11 cellular contexts compared by ENCODE assay signal in genomic region chr1:37673920-37674319, GRCh38. TPM values are rescaled to one million over a fixed set of nuclear protein-coding genes. Genes with fewer than 3 reads are reported as not detected.
DNase-seq lines count a peak whose midpoint lies in the region; ATAC-seq and TF ChIP-seq lines count a peak whose summit lies in the region.
"Had no signal": no experiment of that assay in that cellular context is flagged by ENCODE, and none has a peak within 500 bp of the region (broad histone marks: within the 10 kb centered on the region; RNA-seq: fewer than 3 reads in every experiment).

No MANE protein-coding gene starts in this region.

- H3K9me3 ChIP-seq in BLaER1 (no peaks in the 10 kb centered on the region), SK-N-SH (no peaks in the 10 kb centered on the region), left ventricle myocardium inferior (replicated peaks) (no peaks in the 10 kb centered on the region)

- POLR2A ChIA-PET in naive thymus-derived CD8-positive, alpha-beta T cell (lab: Charles Lee) = no interaction called here
- POLR2A ChIA-PET in SK-N-SH (lab: Yijun Ruan, JAX) = interaction anchor here (0.6 kb wide), 1 partner anchor 14 kb away, joined by 3 read pairs; no protein-coding TSS in a partner anchor

- no peak for TF ChIP-seq RAD21 in SK-N-SH (IDR thresholded peaks at IDR 0.05; ENCODE audit: low read length)

- peak; percentile 44 to 73 (median 67) for DNase-seq in T-helper 1 cell
- DNase-seq in activated T-helper 1 cell treated with Interleukin-2 at 50 U/mL for 16 hours (ENCODE audit: low read depth) = peak; percentile 47
- DNase-seq in naive thymus-derived CD8-positive, alpha-beta T cell = peak in 9 of 10 donors; percentile 35 to 82 (median 70)
- no peak for DNase-seq in SK-N-SH
- DNase-seq in cardiac septum (ENCODE audit: low spot score) = no peak
- no peak for DNase-seq in left ventricle myocardium inferior
- DNase-seq: NCI-H2029 had no signal

- no peaks in the 10 kb centered on the region for H4K20me1 ChIP-seq in BLaER1
- H4K20me1 ChIP-seq in SK-N-SH (ENCODE audit: insufficient read depth) = no peaks in the 10 kb centered on the region

- H3K4me3 ChIP-seq in BLaER1 (no peak overlapping the region), SK-N-SH (ENCODE audit: low read depth in 2 of 2, low read length in 1 of 2) (no peak overlapping the region), left ventricle myocardium inferior (no peak overlapping the region)
- H3K4me3 ChIP-seq: skin epidermis had no signal

- H3K9me3 Mint-ChIP-seq in naive thymus-derived CD8-positive, alpha-beta T cell = no peaks in the 10 kb centered on the region

- H3K27me3 Mint-ChIP-seq in naive thymus-derived CD8-positive, alpha-beta T cell = peaks cover 0 to 10% (median 6%) of the 10 kb centered on the region in 5 donors

- H3K36me3 ChIP-seq in BLaER1 = no peaks in the 10 kb centered on the region
- H3K36me3 ChIP-seq in SK-N-SH (replicated peaks in 1 of 2; ENCODE audit: control insufficient read depth in 1 of 2, insufficient read depth in 2 of 2, low read length in 1 of 2) = no peaks in the 10 kb centered on the region
- H3K36me3 ChIP-seq in left ventricle myocardium inferior = no peaks in the 10 kb centered on the region

- H3K27me3 ChIP-seq in BLaER1 (peaks cover 24% of the 10 kb centered on the region; the same call in 1 of the 2 replicates), SK-N-SH (ENCODE audit: insufficient read depth) (no peaks in the 10 kb centered on the region), left ventricle myocardium inferior (ENCODE audit: low read depth) (peaks cover 69% of the 10 kb centered on the region)

- peak overlapping the region in 5 of 10 donors; percentile 45 to 87 (median 80) for H3K27ac Mint-ChIP-seq in naive thymus-derived CD8-positive, alpha-beta T cell

- H3K4me1 Mint-ChIP-seq in naive thymus-derived CD8-positive, alpha-beta T cell = peaks cover 6 to 20% (median 10%) of the 10 kb centered on the region in 4 donors

- no peak overlapping the region for H3K9ac ChIP-seq in BLaER1
- no peak overlapping the region for H3K9ac ChIP-seq in SK-N-SH

- TF ChIP-seq CTCF in SK-N-SH (IDR thresholded peaks at IDR 0.05) (no peak), left ventricle myocardium inferior (IDR thresholded peaks at IDR 0.05; ENCODE audit: borderline replicate concordance) (no peak)

- no peak overlapping the region for H2AFZ ChIP-seq in SK-N-SH (ENCODE audit: low read depth)

- H3K27ac ChIP-seq in BLaER1 (peak overlapping the region; percentile 18; the same call in 1 of the 2 replicates), SK-N-SH (ENCODE audit: low read depth in 2 of 2, low read length in 1 of 2) (no peak overlapping the region), left ventricle myocardium inferior (replicated peaks) (no peak overlapping the region)

- H3K4me1 ChIP-seq in BLaER1 = peaks cover 49% of the 10 kb centered on the region
- H3K4me1 ChIP-seq in SK-N-SH (ENCODE audit: control insufficient read depth in 1 of 2, insufficient read depth in 2 of 2, low read depth in 1 of 2, low read length in 1 of 2) = no peaks in the 10 kb centered on the region
- no peaks in the 10 kb centered on the region for H3K4me1 ChIP-seq in left ventricle myocardium inferior

- no peaks in the 10 kb centered on the region for H3K9me2 ChIP-seq in SK-N-SH

- peak; percentile 95 to 96 for ATAC-seq in naive thymus-derived CD8-positive, alpha-beta T cell
- no peak for ATAC-seq in GM19467 (IDR thresholded peaks at IDR 0.05; ENCODE audit: unreplicated experiment)
- ATAC-seq: Right ventricle myocardium inferior had no signal

- H3K4me3 Mint-ChIP-seq in naive thymus-derived CD8-positive, alpha-beta T cell = peak overlapping the region in 8 of 10 donors; percentile 48 to 75 (median 70)

- WGBS in SK-N-SH (ENCODE audit: low lambda C conversion rate) = no CpG with 5 or more reads among the region's 10 CpGs

- H3K4me2 ChIP-seq in BLaER1 (peak overlapping the region; percentile 82), SK-N-SH (no peak overlapping the region)

- CTCF ChIA-PET in SK-N-SH (lab: Yijun Ruan, JAX) = interaction anchor here (1.5 to 13.8 kb wide), 3 partner anchors 9 to 71 kb away, joined by 6 to 358 read pairs (median 42); no protein-coding TSS in a partner anchor

- no peak for TF ChIP-seq EP300 in SK-N-SH (IDR thresholded peaks at IDR 0.05; ENCODE audit: borderline replicate concordance in 1 of 2, low read depth in 1 of 2, low read length in 1 of 2)

- H3K79me2 ChIP-seq in SK-N-SH (ENCODE audit: insufficient read depth) = no peaks in the 10 kb centered on the region

- intact Hi-C loops in cardiac septum (cut with DNase I) = no loop called here
- intact Hi-C loops in left ventricle myocardium inferior (cut with micrococcal nuclease) = no loop called here

- no peaks in the 10 kb centered on the region for H3K36me3 Mint-ChIP-seq in naive thymus-derived CD8-positive, alpha-beta T cell

- no peaks in the 10 kb centered on the region for H3F3A ChIP-seq in SK-N-SH (replicated peaks; ENCODE audit: insufficient read depth)

TF ChIP-seq in SK-N-SH, 30 proteins besides CTCF, POLR2A, EP300 and RAD21:
- TF ChIP-seq SIN3A (IDR thresholded peaks at IDR 0.05; ENCODE audit: borderline replicate concordance, low read depth, low read length) = no peak
- no peak for TF ChIP-seq EZH2phosphoT487 (IDR thresholded peaks at IDR 0.05; ENCODE audit: borderline replicate concordance, low read depth)
- TF ChIP-seq FOSL2 (IDR thresholded peaks at IDR 0.05; ENCODE audit: borderline replicate concordance, low read depth) = no peak
- no peak for TF ChIP-seq SMC3 (IDR thresholded peaks at IDR 0.05; ENCODE audit: low read depth, low read length)
- TF ChIP-seq RFX5 (IDR thresholded peaks at IDR 0.05; ENCODE audit: low read length) = no peak
- TF ChIP-seq FOXM1 (IDR thresholded peaks at IDR 0.05; ENCODE audit: low read depth) = no peak
- no peak for TF ChIP-seq IRF3 (IDR thresholded peaks at IDR 0.05; ENCODE audit: low read depth, low read length)
- TF ChIP-seq MXI1 (IDR thresholded peaks at IDR 0.05; ENCODE audit: low read depth, low read length) = no peak
- no peak for TF ChIP-seq USF2 (IDR thresholded peaks at IDR 0.05; ENCODE audit: borderline replicate concordance, low read depth, low read length)
TF ChIP-seq in SK-N-SH: peak in this region for 0.

RNA-seq across cellular contexts. Expression of gene CDCA8, which starts 18.4 kb away (rescaled TPM):
- total RNA-seq in naive thymus-derived CD8-positive, alpha-beta T cell = 1 to 10 TPM; 1.0 to 1.4 TPM
- 1 to 10 TPM in 1 of 3 donors, under 1 TPM in 2; 0.40 to 2.0 (median 0.54) TPM for polyA plus RNA-seq in naive thymus-derived CD8-positive, alpha-beta T cell
- 18.9 and 22.9 TPM in 2 replicates for polyA plus RNA-seq in SK-N-SH (2012; rRNA removed)
- 16.2 and 21.3 TPM in 2 replicates for polyA plus RNA-seq in SK-N-SH (2012; cell fraction: cytosol; rRNA removed)
- 14.5 and 22.7 TPM in 2 replicates for polyA plus RNA-seq in SK-N-SH (2012; cell fraction: nucleus; rRNA removed)
- total RNA-seq in cardiac septum = 0.27 TPM
- total RNA-seq in left ventricle myocardium inferior = 0.33 TPM

RNA-seq across cellular contexts. Expression of gene RSPO1, which starts 39.2 kb away (rescaled TPM):
- not detected for total RNA-seq in naive thymus-derived CD8-positive, alpha-beta T cell
- polyA plus RNA-seq in naive thymus-derived CD8-positive, alpha-beta T cell = under 1 TPM in 1 of 3 donors, not detected in 2; 0.06 TPM
- 0.03 TPM in 1 of 2 replicates, not detected in the other for polyA plus RNA-seq in SK-N-SH (2012; rRNA removed)
- polyA plus RNA-seq in SK-N-SH (2012; cell fraction: cytosol; rRNA removed) = not detected in 2 replicates
- 0.02 and 0.06 TPM in 2 replicates for polyA plus RNA-seq in SK-N-SH (2012; cell fraction: nucleus; rRNA removed)
- not detected for total RNA-seq in cardiac septum
- not detected for total RNA-seq in left ventricle myocardium inferior
- total RNA-seq: Right ventricle myocardium inferior had no signal

Comparison
In these comparisons a context has a peak if more than half of its experiments do, and no peak if none do; other contexts are left out.
1. DNase-seq: peak in T-helper 1 cell (5 of 5), activated T-helper 1 cell treated with Interleukin-2 at 50 U/mL for 16 hours (single experiment) and naive thymus-derived CD8-positive, alpha-beta T cell (9 of 10); none in SK-N-SH (single experiment), cardiac septum (single experiment) and left ventricle myocardium inferior (single experiment).